Comparison of ENCODE assay signal across 8 cellular contexts in genomic region chr19:39430675-39431593, GRCh38. TPM values are rescaled to one million over a fixed set of nuclear protein-coding genes. Genes with fewer than 3 reads are reported as not detected.
A peak's percentile ranks its signal among the peaks of the same experiment; 100 is the strongest.
DNase-seq lines count a peak whose midpoint lies in the region; ATAC-seq and TF ChIP-seq lines count a peak whose summit lies in the region.

No MANE protein-coding gene starts in this region.

- H3K4me1 ChIP-seq in PC-3 (ENCODE audit: insufficient read depth, low read length) (peaks cover 25% of the 10 kb centered on the region), right atrium auricular region (peaks cover 0 to 51% of the 10 kb centered on the region in 2 donors)

- H2AFZ ChIP-seq in PC-3 (ENCODE audit: low read length): no peak overlapping the region

- BruUV-seq in PC-3 (replicated peaks; lab: Mats Ljungman, UMichigan): TSS peak; percentile 72

- H3K4me3 Mint-ChIP-seq in activated T-cell treated with anti-CD3 and anti-CD28 coated beads, Interleukin-2, amount 50 U/mL, for 4 hours: peak overlapping the region; percentile 45

- H3K9ac ChIP-seq in PC-3 (ENCODE audit: low read length): peak overlapping the region; percentile 94

- DNase-seq in AG10803 (ENCODE audit: low read depth) (peak; percentile 19), PC-3 (peak; percentile 93), right atrium auricular region (ENCODE audit: low spot score) (no peak), NCI-H1048 (lab: John Stamatoyannopoulos, UW) (no peak), NCI-H345 treated with DMSO at 0.1 percent for 48 hours (lab: John Stamatoyannopoulos, UW; ENCODE audit: unreplicated experiment) (no peak)
- DNase-seq in activated T-cell treated with anti-CD3 and anti-CD28 coated beads, Interleukin-2, amount 50 U/mL, for 4 hours: peak; percentile 42
- peak; percentile 74 for DNase-seq in stimulated activated CD4-positive, alpha-beta T cell treated with anti-CD3 and anti-CD28 coated beads, Interleukin-15, amount 100 ng/mL, for 24 hours

- CTCF ChIA-PET in PC-3 (lab: Charles Lee): no interaction called here

- H3K4me2 ChIP-seq in PC-3 (ENCODE audit: low read length): peak overlapping the region; percentile 63

- H3K9me3 ChIP-seq in PC-3 (ENCODE audit: low read length): no peaks in the 10 kb centered on the region
- no peaks in the 10 kb centered on the region for H3K9me3 ChIP-seq in right atrium auricular region

- H3K4me3 ChIP-seq in AG10803 (ENCODE audit: low read length) (no peak overlapping the region), PC-3 (ENCODE audit: low read length) (no peak overlapping the region), right atrium auricular region (peak overlapping the region in 1 of 2 donors; percentile 14)

- H3K36me3 ChIP-seq in PC-3 (ENCODE audit: low read depth, low read length) (peaks cover 30% of the 10 kb centered on the region), right atrium auricular region (peaks cover 35% of the 10 kb centered on the region)

- POLR2A ChIA-PET in PC-3 (lab: Charles Lee; ENCODE audit: unreplicated experiment): no interaction called here

- peaks cover 32% of the 10 kb centered on the region for H3K79me2 ChIP-seq in PC-3 (ENCODE audit: low read length)

- peaks cover 21% of the 10 kb centered on the region for H4K20me1 ChIP-seq in PC-3 (ENCODE audit: low read length)

- H3K27me3 ChIP-seq in PC-3 (ENCODE audit: low read length): no peaks in the 10 kb centered on the region
- H3K27me3 ChIP-seq in right atrium auricular region: no peaks in the 10 kb centered on the region

- no peaks in the 10 kb centered on the region for H3K27me3 Mint-ChIP-seq in activated T-cell treated with anti-CD3 and anti-CD28 coated beads, Interleukin-2, amount 50 U/mL, for 4 hours (ENCODE audit: low read depth)

- intact Hi-C loops in PC-3 (cut with micrococcal nuclease): loop anchor here (2.0 kb wide), 1 partner anchor 18 kb away; the partner anchor contains the start of gene PLEKHG2

- TF ChIP-seq CTCF in AG10803 (conservative IDR thresholded peaks at IDR 0.05; ENCODE audit: low read length) (no peak), PC-3 (conservative IDR thresholded peaks at IDR 0.05; ENCODE audit: low read depth, low read length) (no peak), right atrium auricular region (IDR thresholded peaks at IDR 0.05) (no peak)

- no peaks in the 10 kb centered on the region for H3K9me3 Mint-ChIP-seq in activated T-cell treated with anti-CD3 and anti-CD28 coated beads, Interleukin-2, amount 50 U/mL, for 4 hours

- ATAC-seq in GM21619 (IDR thresholded peaks at IDR 0.05; ENCODE audit: unreplicated experiment): peak; percentile 58
- ATAC-seq in PC-3: peak; percentile 82
- peak; percentile 66 to 71 for ATAC-seq in activated T-cell treated with anti-CD3 and anti-CD28 coated beads, Interleukin-2, amount 50 U/mL, for 4 hours

- no peaks in the 10 kb centered on the region for H3K9me2 ChIP-seq in PC-3 (replicated peaks; ENCODE audit: low read length)

- H3K27ac ChIP-seq in PC-3 (ENCODE audit: low read length) (peak overlapping the region; percentile 100), right atrium auricular region (peak overlapping the region; percentile 70 to 73)

- H3K4me1 Mint-ChIP-seq in activated T-cell treated with anti-CD3 and anti-CD28 coated beads, Interleukin-2, amount 50 U/mL, for 4 hours (ENCODE audit: low read depth): peaks cover 37% of the 10 kb centered on the region

- peaks cover 30% of the 10 kb centered on the region for H3K36me3 Mint-ChIP-seq in activated T-cell treated with anti-CD3 and anti-CD28 coated beads, Interleukin-2, amount 50 U/mL, for 4 hours (ENCODE audit: insufficient read depth)

- H3F3A ChIP-seq in PC-3 (ENCODE audit: low read length, unreplicated experiment): peaks cover 27% of the 10 kb centered on the region

RNA-seq across cellular contexts. Expression of gene RPS16, which starts 4.8 kb away (rescaled TPM):
- total RNA-seq in PC-3 (2014; rRNA removed) (294 and 418 TPM in 2 replicates), right atrium auricular region (1,000 to 10,000 TPM; 1,032 to 1,330 TPM)
- 1,000 to 10,000 TPM; 3,250 to 3,505 (median 3,474) TPM for total RNA-seq in activated T-cell treated with anti-CD3 and anti-CD28 coated beads, Interleukin-2, amount 50 U/mL, for 4 hours

RNA-seq across cellular contexts. Expression of gene SUPT5H, which starts 14.4 kb away (rescaled TPM):
- total RNA-seq in PC-3 (2014; rRNA removed) (59.9 and 95.0 TPM in 2 replicates), right atrium auricular region (10 to 100 TPM; 81.7 to 95.1 TPM)
- 100 to 1,000 TPM; 193 to 201 (median 197) TPM for total RNA-seq in activated T-cell treated with anti-CD3 and anti-CD28 coated beads, Interleukin-2, amount 50 U/mL, for 4 hours

RNA-seq across cellular contexts. Expression of gene PLEKHG2, which starts 18.5 kb away (rescaled TPM):
- total RNA-seq in PC-3 (2014; rRNA removed) (8.3 and 10.6 TPM in 2 replicates), right atrium auricular region (10 to 100 TPM in 1 of 2 donors, 1 to 10 TPM in 1; 7.5 to 12.0 TPM)
- 10 to 100 TPM; 22.0 to 23.7 (median 22.0) TPM for total RNA-seq in activated T-cell treated with anti-CD3 and anti-CD28 coated beads, Interleukin-2, amount 50 U/mL, for 4 hours

RNA-seq across cellular contexts. Expression of gene ZFP36, which starts 24.3 kb away (rescaled TPM):
- total RNA-seq in PC-3 (2014; rRNA removed): 32.7 and 68.4 TPM in 2 replicates
- 10 to 100 TPM; 39.5 to 50.8 (median 43.7) TPM for total RNA-seq in activated T-cell treated with anti-CD3 and anti-CD28 coated beads, Interleukin-2, amount 50 U/mL, for 4 hours
- 100 to 1,000 TPM; 107 to 202 TPM for total RNA-seq in right atrium auricular region

RNA-seq across cellular contexts. Expression of gene MED29, which starts 39.8 kb away (rescaled TPM):
- total RNA-seq in PC-3 (2014; rRNA removed) (17.0 and 30.1 TPM in 2 replicates), right atrium auricular region (10 to 100 TPM; 29.9 to 32.3 TPM)
- total RNA-seq in activated T-cell treated with anti-CD3 and anti-CD28 coated beads, Interleukin-2, amount 50 U/mL, for 4 hours: 10 to 100 TPM; 39.5 to 43.1 (median 39.7) TPM

Comparison
In these comparisons a context has a peak if more than half of its experiments do, and no peak if none do; other contexts are left out.
1. DNase-seq: peak in AG10803 (single experiment), PC-3 (single experiment), activated T-cell treated with anti-CD3 and anti-CD28 coated beads, Interleukin-2, amount 50 U/mL, for 4 hours (single experiment) and stimulated activated CD4-positive, alpha-beta T cell treated with anti-CD3 and anti-CD28 coated beads, Interleukin-15, amount 100 ng/mL, for 24 hours (single experiment); none in right atrium auricular region (single experiment), NCI-H1048 (single experiment) and NCI-H345 treated with DMSO at 0.1 percent for 48 hours (single experiment).
2. Peak in every context shown above with its lines, with median percentiles within 50 percentile points of each other: ATAC-seq.